Comparison of ENCODE assay signal across 26 cellular contexts in the genomic region with DNA sequence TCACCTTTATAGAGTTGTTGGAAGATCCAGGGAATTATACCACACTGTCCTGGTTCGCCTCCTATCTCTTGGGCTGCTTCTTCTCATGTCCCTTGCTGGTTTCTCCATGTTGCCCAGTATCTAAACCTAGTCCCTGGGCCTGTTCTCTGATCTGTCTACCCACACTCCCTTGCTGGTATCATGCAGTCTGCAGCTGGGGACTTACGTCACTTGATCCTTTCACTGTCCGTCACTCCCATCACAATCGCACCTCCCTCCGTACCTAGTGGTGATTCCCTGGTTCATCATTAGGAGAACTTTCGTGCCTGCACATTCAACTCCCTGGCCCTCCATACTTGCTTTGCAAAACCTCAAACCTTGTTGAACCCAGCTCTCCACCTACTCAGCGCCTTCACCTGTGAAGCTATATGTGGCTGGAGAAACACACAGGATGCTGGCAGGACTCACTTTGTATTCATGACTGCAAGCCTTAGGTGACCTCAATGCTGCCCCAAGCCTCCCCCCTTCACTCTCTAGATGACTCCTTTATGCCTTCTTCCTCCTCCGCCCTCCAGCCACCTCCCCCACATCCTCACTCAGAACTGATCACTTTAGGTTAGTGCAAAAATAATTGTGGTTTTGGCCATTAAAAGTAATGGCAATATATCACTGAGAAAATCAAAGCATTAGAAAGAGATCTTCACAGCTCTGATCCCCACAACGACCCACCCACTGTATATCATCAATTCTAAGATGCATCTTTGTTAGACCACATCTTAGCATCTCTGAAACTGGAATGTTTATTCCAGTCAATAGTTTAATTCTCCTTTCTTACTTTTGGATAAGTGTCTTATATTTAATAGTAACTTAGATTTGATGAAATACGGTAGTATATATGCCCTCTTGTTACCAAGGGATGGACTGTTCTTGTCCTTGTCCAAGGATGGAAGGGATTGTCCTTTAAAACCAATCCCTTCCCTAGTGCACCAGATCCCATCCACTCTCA. TPM values are rescaled to one million over a fixed set of nuclear protein-coding genes. Genes with fewer than 3 reads are reported as not detected.
"Had no signal": no experiment of that assay in that cellular context is flagged by ENCODE, and none has a peak within 500 bp of the region (broad histone marks: within the 10 kb centered on the region; RNA-seq: fewer than 3 reads in every experiment).

No MANE protein-coding gene starts in this region.

- ATAC-seq: activated T-cell treated with anti-CD3 and anti-CD28 coated beads, Interleukin-2, amount 50 U/mL, for 4 hours; gastrocnemius medialis; heart left ventricle; psoas muscle had no signal

- H3K27me3 Mint-ChIP-seq: activated CD4-positive, alpha-beta T cell treated with anti-CD3 and anti-CD28 coated beads, Interleukin-2, amount 10 ng/mL, durations not matched to agents 7 days and 5 days; activated naive CD4-positive, alpha-beta T cell treated with anti-CD3 and anti-CD28 coated beads, Interleukin-2, amount 10 ng/mL, durations not matched to agents 7 days and 5 days; natural killer cell treated with Interleukin-12 subunit alpha and Interleukin-12 subunit beta and Interleukin-15 and Interleukin-18, amount 100 ng/mL, for 72 hours had no signal

- H3K4me3 Mint-ChIP-seq: activated CD4-positive, alpha-beta T cell treated with anti-CD3 and anti-CD28 coated beads, Interleukin-2, amount 10 ng/mL, durations not matched to agents 7 days and 5 days; activated naive CD4-positive, alpha-beta T cell treated with anti-CD3 and anti-CD28 coated beads, Interleukin-2, amount 10 ng/mL, durations not matched to agents 7 days and 5 days; activated T-cell treated with anti-CD3 and anti-CD28 coated beads, Interleukin-2, amount 50 U/mL, for 4 hours; endodermal cell; memory B cell; natural killer cell treated with Interleukin-12 subunit alpha and Interleukin-12 subunit beta and Interleukin-15 and Interleukin-18, amount 100 ng/mL, for 72 hours; T-helper 2 cell treated with Interferon-gamma antibody and Interleukin-4, amounts not matched to agents 5 μg/mL and 100 μg/mL, for 36 hours had no signal

- H3K4me1 Mint-ChIP-seq: activated CD4-positive, alpha-beta T cell treated with anti-CD3 and anti-CD28 coated beads, Interleukin-2, amount 10 ng/mL, durations not matched to agents 7 days and 5 days; activated naive CD4-positive, alpha-beta T cell treated with anti-CD3 and anti-CD28 coated beads, Interleukin-2, amount 10 ng/mL, durations not matched to agents 7 days and 5 days; endodermal cell; memory B cell had no signal

- H3K27me3 ChIP-seq: esophagus squamous epithelium, gastrocnemius medialis, heart left ventricle, right atrium auricular region, upper lobe of left lung had no signal

- H3K27ac ChIP-seq: coronary artery, esophagus squamous epithelium, gastrocnemius medialis, heart left ventricle, psoas muscle, right atrium auricular region, thoracic aorta, upper lobe of left lung, WERI-Rb-1 had no signal

- FAIRE-seq: islet of Langerhans had no signal

- H3K9me3 ChIP-seq: esophagus squamous epithelium, gastrocnemius medialis, psoas muscle, right atrium auricular region, thoracic aorta, upper lobe of left lung had no signal

- DNase-seq: activated CD4-positive, alpha-beta T cell treated with anti-CD3 and anti-CD28 coated beads, Interleukin-2, amount 10 ng/mL, durations not matched to agents 7 days and 5 days; activated CD4-positive, CD25-positive, alpha-beta regulatory T cell treated with anti-CD3 and anti-CD28 coated beads, Interleukin-2, amount 50 U/mL, for 72 hours; activated CD8-positive, alpha-beta memory T cell treated with anti-CD3 and anti-CD28 coated beads, Interleukin-2, amount 50 U/mL, for 4 hours; activated effector memory CD4-positive, alpha-beta T cell treated with Interleukin-2 at 50 U/mL for 16 hours; activated naive CD4-positive, alpha-beta T cell treated with anti-CD3 and anti-CD28 coated beads, Interleukin-2, amount 10 ng/mL, durations not matched to agents 7 days and 5 days; activated T-cell treated with anti-CD3 and anti-CD28 coated beads, Interleukin-2, amount 50 U/mL, for 4 hours; amygdala; cerebellar nuclear complex; endodermal cell; esophagus squamous epithelium; gastrocnemius medialis; heart left ventricle; psoas muscle; stimulated activated CD4-positive, alpha-beta T cell treated with anti-CD3 and anti-CD28 coated beads, Interleukin-12 subunit alpha, Interleukin-12 subunit beta, amount 100 ng/mL, for 4 hours; upper lobe of left lung; WERI-Rb-1 had no signal

- H3K36me3 Mint-ChIP-seq: activated naive CD4-positive, alpha-beta T cell treated with anti-CD3 and anti-CD28 coated beads, Interleukin-2, amount 10 ng/mL, durations not matched to agents 7 days and 5 days; natural killer cell treated with Interleukin-12 subunit alpha and Interleukin-12 subunit beta and Interleukin-15 and Interleukin-18, amount 100 ng/mL, for 72 hours had no signal

- H3K36me3 ChIP-seq: gastrocnemius medialis, WERI-Rb-1 had no signal

- H3K27ac Mint-ChIP-seq: activated CD4-positive, alpha-beta T cell treated with anti-CD3 and anti-CD28 coated beads, Interleukin-2, amount 10 ng/mL, durations not matched to agents 7 days and 5 days; activated naive CD4-positive, alpha-beta T cell treated with anti-CD3 and anti-CD28 coated beads, Interleukin-2, amount 10 ng/mL, durations not matched to agents 7 days and 5 days; endodermal cell; memory B cell; natural killer cell treated with Interleukin-12 subunit alpha and Interleukin-12 subunit beta and Interleukin-15 and Interleukin-18, amount 100 ng/mL, for 72 hours; T-helper 2 cell treated with Interferon-gamma antibody and Interleukin-4, amounts not matched to agents 5 μg/mL and 100 μg/mL, for 36 hours had no signal

- H3K4me1 ChIP-seq: esophagus squamous epithelium, gastrocnemius medialis, psoas muscle, upper lobe of left lung had no signal

- H3K4me3 ChIP-seq: coronary artery, esophagus squamous epithelium, gastrocnemius medialis, heart left ventricle, psoas muscle, right atrium auricular region, thoracic aorta, upper lobe of left lung had no signal

- H3K9me3 Mint-ChIP-seq: activated CD4-positive, alpha-beta T cell treated with anti-CD3 and anti-CD28 coated beads, Interleukin-2, amount 10 ng/mL, durations not matched to agents 7 days and 5 days; activated naive CD4-positive, alpha-beta T cell treated with anti-CD3 and anti-CD28 coated beads, Interleukin-2, amount 10 ng/mL, durations not matched to agents 7 days and 5 days; activated T-cell treated with anti-CD3 and anti-CD28 coated beads, Interleukin-2, amount 50 U/mL, for 4 hours; natural killer cell treated with Interleukin-12 subunit alpha and Interleukin-12 subunit beta and Interleukin-15 and Interleukin-18, amount 100 ng/mL, for 72 hours; T-helper 2 cell treated with Interferon-gamma antibody and Interleukin-4, amounts not matched to agents 5 μg/mL and 100 μg/mL, for 36 hours had no signal

RNA-seq across cellular contexts. Expression of gene GDAP1L1, which starts 26.4 kb away (rescaled TPM):
- total RNA-seq: activated CD4-positive, alpha-beta T cell treated with anti-CD3 and anti-CD28 coated beads, Interleukin-2, amount 10 ng/mL, durations not matched to agents 7 days and 5 days; activated T-cell treated with anti-CD3 and anti-CD28 coated beads, Interleukin-2, amount 50 U/mL, for 4 hours; esophagus squamous epithelium; gastrocnemius medialis; liver; natural killer cell treated with Interleukin-12 subunit alpha and Interleukin-12 subunit beta and Interleukin-15 and Interleukin-18, amount 100 ng/mL, for 72 hours; osteocyte; psoas muscle; skeletal muscle tissue; thoracic aorta; upper lobe of left lung had no signal
- polyA plus RNA-seq: liver had no signal
